Comparison of ENCODE assay signal across 1 cellular context in the genomic region with DNA sequence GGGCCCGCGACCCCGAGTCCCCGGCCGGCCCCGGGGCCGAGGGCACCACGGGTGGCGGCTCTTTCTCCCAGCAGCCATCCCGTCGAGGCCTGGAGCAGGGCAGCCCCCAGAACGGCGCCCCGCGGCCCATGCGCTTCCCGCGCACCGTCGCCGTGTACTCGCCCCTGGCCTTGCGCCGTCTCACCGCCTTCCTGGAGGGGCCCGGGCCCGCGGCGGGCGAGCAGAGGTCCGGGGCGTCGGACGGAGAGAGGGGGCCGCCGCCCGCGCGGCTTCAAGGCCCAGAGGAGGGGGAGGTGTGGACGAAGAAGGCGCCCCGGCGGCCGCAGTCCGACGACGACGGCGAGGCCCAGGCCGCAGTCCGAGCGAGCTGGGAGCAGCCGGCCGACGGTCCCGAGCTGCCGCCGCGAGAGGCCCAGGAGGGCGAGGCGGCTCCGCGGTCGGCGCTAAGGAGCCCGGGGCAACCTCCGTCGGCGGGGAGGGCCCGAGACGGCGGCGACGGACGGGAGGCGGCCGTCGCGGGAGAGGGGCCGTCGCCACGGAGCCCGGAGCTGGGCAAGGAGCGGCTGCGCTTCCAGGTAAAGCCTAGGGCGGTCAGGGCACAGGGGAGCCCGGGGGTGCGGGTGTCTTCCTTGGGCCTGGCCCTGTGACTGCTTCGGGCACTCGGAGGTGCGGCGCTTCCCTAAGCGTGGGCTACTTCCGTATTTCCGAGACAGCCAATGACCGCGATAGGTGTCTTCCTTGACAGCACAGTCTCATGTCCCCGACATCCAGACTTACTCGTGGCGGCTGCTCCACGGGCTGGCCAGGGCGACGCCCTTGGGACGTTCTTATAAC.
TF ChIP-seq lines count a peak whose summit lies in the region.

No MANE protein-coding gene starts in this region.

TF ChIP-seq in HepG2, 621 proteins besides CTCF, POLR2A, EP300 and RAD21:
- TF ChIP-seq, protein P1, sequence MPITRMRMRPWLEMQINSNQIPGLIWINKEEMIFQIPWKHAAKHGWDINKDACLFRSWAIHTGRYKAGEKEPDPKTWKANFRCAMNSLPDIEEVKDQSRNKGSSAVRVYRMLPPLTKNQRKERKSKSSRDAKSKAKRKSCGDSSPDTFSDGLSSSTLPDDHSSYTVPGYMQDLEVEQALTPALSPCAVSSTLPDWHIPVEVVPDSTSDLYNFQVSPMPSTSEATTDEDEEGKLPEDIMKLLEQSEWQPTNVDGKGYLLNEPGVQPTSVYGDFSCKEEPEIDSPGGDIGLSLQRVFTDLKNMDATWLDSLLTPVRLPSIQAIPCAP (CRISPR knock-in tag; IDR thresholded peaks at IDR 0.05; ENCODE audit: low read depth) = no peak
- TF ChIP-seq DPF2 (CRISPR knock-in tag; IDR thresholded peaks at IDR 0.05; ENCODE audit: borderline replicate concordance, low read depth) = no peak
- no peak for TF ChIP-seq SRF (IDR thresholded peaks at IDR 0.05; ENCODE audit: low read depth, low read length)
- TF ChIP-seq PAWR (CRISPR knock-in tag; IDR thresholded peaks at IDR 0.05; ENCODE audit: borderline replicate concordance) = no peak
- TF ChIP-seq TRAFD1 (CRISPR knock-in tag; IDR thresholded peaks at IDR 0.05; ENCODE audit: borderline replicate concordance) = no peak
- TF ChIP-seq FOXM1 (CRISPR knock-in tag; IDR thresholded peaks at IDR 0.05) = no peak
- no peak for TF ChIP-seq REL (CRISPR knock-in tag; conservative IDR thresholded peaks at IDR 0.05)
- TF ChIP-seq ZNF556 (CRISPR knock-in tag; IDR thresholded peaks at IDR 0.05; ENCODE audit: borderline replicate concordance) = no peak
- TF ChIP-seq POLR2AphosphoS2 (IDR thresholded peaks at IDR 0.05; ENCODE audit: low read depth, low read length) = no peak
- no peak for TF ChIP-seq ATF7 (IDR thresholded peaks at IDR 0.05)
- no peak for TF ChIP-seq ATF7 (CRISPR knock-in tag; IDR thresholded peaks at IDR 0.05)
- no peak for TF ChIP-seq MTA3 (CRISPR knock-in tag; IDR thresholded peaks at IDR 0.05)
- TF ChIP-seq ZNF564 (CRISPR knock-in tag; IDR thresholded peaks at IDR 0.05) = no peak
